In the genomic region with DNA sequence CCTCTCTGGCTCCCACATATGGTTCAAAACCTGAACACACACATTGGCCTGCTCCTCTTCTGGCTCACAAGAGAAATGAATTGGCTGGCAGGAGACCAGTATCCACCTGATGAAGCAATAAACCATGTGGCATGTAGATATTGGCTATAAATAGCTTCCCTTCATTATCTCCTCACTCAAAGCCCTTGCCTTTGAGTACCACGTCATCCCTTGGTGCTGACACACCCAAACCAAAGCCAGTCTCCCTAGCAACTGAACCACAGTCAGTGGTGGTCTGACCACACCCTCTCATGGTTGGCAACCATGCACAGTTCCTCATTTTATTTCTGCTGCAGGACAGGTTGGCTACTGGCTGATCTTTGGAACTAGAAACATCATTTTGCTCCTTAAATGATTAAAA, we compare ENCODE assay signal across 8 cellular contexts.
A peak's percentile ranks its signal among the peaks of the same experiment; 100 is the strongest.
DNase-seq lines count a peak whose midpoint lies in the region; ATAC-seq, FAIRE-seq and TF ChIP-seq lines count a peak whose summit lies in the region.
"Had no signal": no experiment of that assay in that cellular context is flagged by ENCODE, and none has a peak within 500 bp of the region (broad histone marks: within the 10 kb centered on the region; RNA-seq: fewer than 3 reads in every experiment).

No MANE protein-coding gene starts in this region.

- H3K4me1 ChIP-seq in endodermal cell (ENCODE audit: control insufficient read depth, insufficient read depth, low read length): no peaks in the 10 kb centered on the region

- TF ChIP-seq POLR2A in erythroblast (IDR thresholded peaks at IDR 0.05; ENCODE audit: low read length) (no peak), GM12892 (IDR thresholded peaks at IDR 0.05; ENCODE audit: low read depth, low read length) (no peak)

- H3K27ac ChIP-seq in endodermal cell (ENCODE audit: low read depth, low read length): no peak overlapping the region

- no peaks in the 10 kb centered on the region for H3K4me1 Mint-ChIP-seq in endodermal cell

- no peak for FAIRE-seq in GM12892 (lab: Jason Lieb, UNC)

- WGBS in endodermal cell (ENCODE audit: insufficient coverage in 1 of 2, insufficient read length in 1 of 2), 2 experiments: 87% methylated on average over 1 of the region's 1 CpG; no CpG with 5 or more reads in 1 of the 2 experiments

- no peaks in the 10 kb centered on the region for H3K36me3 Mint-ChIP-seq in endodermal cell (ENCODE audit: low read depth)

- H3K4me3 ChIP-seq in endodermal cell (ENCODE audit: low read length): no peak overlapping the region

- H3K27me3 Mint-ChIP-seq in endodermal cell (ENCODE audit: insufficient read depth): peaks cover 10% of the 10 kb centered on the region

- peaks cover 2% of the 10 kb centered on the region for H3K9me3 ChIP-seq in endodermal cell (ENCODE audit: control insufficient read depth, low read length)

- ATAC-seq in GM18873 (IDR thresholded peaks at IDR 0.05; ENCODE audit: low FRiP score, unreplicated experiment) (peak; percentile 86), HG02763 (IDR thresholded peaks at IDR 0.05; ENCODE audit: unreplicated experiment) (peak; percentile 70)

- H3K9ac ChIP-seq in endodermal cell (ENCODE audit: extremely low read depth, low read length, poor library complexity, severe bottlenecking): no peak overlapping the region

- no peak overlapping the region for H3K4me3 Mint-ChIP-seq in endodermal cell
- H3K4me3 Mint-ChIP-seq: stimulated activated naive CD8-positive, alpha-beta T cell treated with anti-CD3 and anti-CD28 coated beads, Interleukin-15, Interleukin-2, amounts not matched to agents 100 ng/mL and 50 ng/mL, for 24 hours had no signal

- no peak for TF ChIP-seq CTCF in endodermal cell (conservative IDR thresholded peaks at IDR 0.05)

- no peak overlapping the region for H3K27ac Mint-ChIP-seq in endodermal cell
- H3K27ac Mint-ChIP-seq: stimulated activated naive CD8-positive, alpha-beta T cell treated with anti-CD3 and anti-CD28 coated beads, Interleukin-15, Interleukin-2, amounts not matched to agents 100 ng/mL and 50 ng/mL, for 24 hours had no signal

- H3K27me3 ChIP-seq in endodermal cell (ENCODE audit: control insufficient read depth, insufficient read depth, low read length, poor library complexity, severe bottlenecking): no peaks in the 10 kb centered on the region

- no peaks in the 10 kb centered on the region for H3K36me3 ChIP-seq in endodermal cell (ENCODE audit: control insufficient read depth, insufficient read depth, low read length)

- peaks cover 12% of the 10 kb centered on the region for H3K9me3 Mint-ChIP-seq in endodermal cell

- DNase-seq in NOMO-1 (lab: John Stamatoyannopoulos, UW; ENCODE audit: unreplicated experiment in 2 of 2): peak; percentile 98
- peak; percentile 53 to 71 for DNase-seq in erythroblast (lab: John Stamatoyannopoulos, UW)
- DNase-seq in endodermal cell: no peak
- DNase-seq in GM12892 (ENCODE audit: insufficient read length): no peak
- DNase-seq in stimulated activated CD4-positive, alpha-beta T cell treated with anti-CD3 and anti-CD28 coated beads, Interleukin-2, amount 100 ng/mL, for 48 hours: no peak

Comparison
In these comparisons a context has a peak if more than half of its experiments do, and no peak if none do; other contexts are left out.
1. DNase-seq: peak in NOMO-1 (2 of 2) and erythroblast (2 of 2); none in endodermal cell (single experiment), GM12892 (single experiment) and stimulated activated CD4-positive, alpha-beta T cell treated with anti-CD3 and anti-CD28 coated beads, Interleukin-2, amount 100 ng/mL, for 48 hours (0 of 2).